1 cellular context compared by ENCODE assay signal in the genomic region with DNA sequence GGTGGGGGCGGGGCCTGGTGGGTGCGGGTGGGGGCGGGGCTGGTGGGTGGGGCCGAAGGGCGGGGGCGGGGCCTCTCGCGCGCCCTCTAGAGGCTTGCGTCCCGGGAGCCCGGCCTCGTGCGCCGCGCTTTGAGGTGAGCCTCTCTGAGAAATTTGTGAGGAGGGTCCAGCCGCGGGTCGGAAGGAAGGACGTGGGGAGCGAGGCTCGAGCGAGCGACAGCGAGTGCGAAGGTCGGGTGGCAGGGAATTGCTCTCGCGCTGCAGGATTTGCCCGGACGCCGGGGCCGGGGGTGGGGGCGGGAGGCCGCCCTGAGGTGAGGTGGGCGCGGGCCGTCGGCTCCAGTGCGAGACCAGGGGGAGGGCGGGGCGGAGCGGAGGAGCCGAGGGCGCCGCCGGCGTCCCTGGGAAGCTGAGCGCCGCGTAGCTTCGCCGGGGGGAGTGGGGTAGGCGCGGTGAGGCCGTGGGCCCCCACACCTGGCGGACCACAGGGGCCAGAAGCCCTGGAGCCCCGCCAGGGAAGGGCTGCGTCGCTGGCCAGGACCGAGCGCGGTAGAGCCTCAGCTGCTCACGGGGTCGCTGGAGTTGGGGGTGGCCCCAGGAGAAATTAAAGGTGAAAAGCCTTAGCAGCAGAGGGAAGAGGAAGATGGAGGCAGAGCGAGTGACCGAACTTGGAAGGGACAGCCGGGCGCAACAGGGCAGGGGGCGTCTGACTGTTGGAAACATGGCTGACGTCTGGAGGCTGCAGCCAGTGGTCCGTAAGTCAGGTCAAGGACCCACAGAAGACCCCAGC.
TF ChIP-seq lines count a peak whose summit lies in the region.

No MANE protein-coding gene starts in this region.

TF ChIP-seq in WTC11, 78 proteins besides CTCF, POLR2A, EP300 and RAD21 (continued from another document):
- TF ChIP-seq SMAD4 (CRISPR knock-in tag; IDR thresholded peaks at IDR 0.05) = no peak
- TF ChIP-seq SP1 (CRISPR knock-in tag; conservative IDR thresholded peaks at IDR 0.05) = peak; percentile 65
- TF ChIP-seq, protein P1, sequence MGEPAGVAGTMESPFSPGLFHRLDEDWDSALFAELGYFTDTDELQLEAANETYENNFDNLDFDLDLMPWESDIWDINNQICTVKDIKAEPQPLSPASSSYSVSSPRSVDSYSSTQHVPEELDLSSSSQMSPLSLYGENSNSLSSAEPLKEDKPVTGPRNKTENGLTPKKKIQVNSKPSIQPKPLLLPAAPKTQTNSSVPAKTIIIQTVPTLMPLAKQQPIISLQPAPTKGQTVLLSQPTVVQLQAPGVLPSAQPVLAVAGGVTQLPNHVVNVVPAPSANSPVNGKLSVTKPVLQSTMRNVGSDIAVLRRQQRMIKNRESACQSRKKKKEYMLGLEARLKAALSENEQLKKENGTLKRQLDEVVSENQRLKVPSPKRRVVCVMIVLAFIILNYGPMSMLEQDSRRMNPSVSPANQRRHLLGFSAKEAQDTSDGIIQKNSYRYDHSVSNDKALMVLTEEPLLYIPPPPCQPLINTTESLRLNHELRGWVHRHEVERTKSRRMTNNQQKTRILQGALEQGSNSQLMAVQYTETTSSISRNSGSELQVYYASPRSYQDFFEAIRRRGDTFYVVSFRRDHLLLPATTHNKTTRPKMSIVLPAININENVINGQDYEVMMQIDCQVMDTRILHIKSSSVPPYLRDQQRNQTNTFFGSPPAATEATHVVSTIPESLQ (CRISPR knock-in tag; IDR thresholded peaks at IDR 0.05) = no peak
- TF ChIP-seq, protein P2, sequence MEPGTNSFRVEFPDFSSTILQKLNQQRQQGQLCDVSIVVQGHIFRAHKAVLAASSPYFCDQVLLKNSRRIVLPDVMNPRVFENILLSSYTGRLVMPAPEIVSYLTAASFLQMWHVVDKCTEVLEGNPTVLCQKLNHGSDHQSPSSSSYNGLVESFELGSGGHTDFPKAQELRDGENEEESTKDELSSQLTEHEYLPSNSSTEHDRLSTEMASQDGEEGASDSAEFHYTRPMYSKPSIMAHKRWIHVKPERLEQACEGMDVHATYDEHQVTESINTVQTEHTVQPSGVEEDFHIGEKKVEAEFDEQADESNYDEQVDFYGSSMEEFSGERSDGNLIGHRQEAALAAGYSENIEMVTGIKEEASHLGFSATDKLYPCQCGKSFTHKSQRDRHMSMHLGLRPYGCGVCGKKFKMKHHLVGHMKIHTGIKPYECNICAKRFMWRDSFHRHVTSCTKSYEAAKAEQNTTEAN (CRISPR knock-in tag; IDR thresholded peaks at IDR 0.05) = no peak
- TF ChIP-seq FOXP1 (CRISPR knock-in tag; IDR thresholded peaks at IDR 0.05; ENCODE audit: borderline replicate concordance) = no peak
